8 cellular contexts compared by ENCODE assay signal in the genomic region with DNA sequence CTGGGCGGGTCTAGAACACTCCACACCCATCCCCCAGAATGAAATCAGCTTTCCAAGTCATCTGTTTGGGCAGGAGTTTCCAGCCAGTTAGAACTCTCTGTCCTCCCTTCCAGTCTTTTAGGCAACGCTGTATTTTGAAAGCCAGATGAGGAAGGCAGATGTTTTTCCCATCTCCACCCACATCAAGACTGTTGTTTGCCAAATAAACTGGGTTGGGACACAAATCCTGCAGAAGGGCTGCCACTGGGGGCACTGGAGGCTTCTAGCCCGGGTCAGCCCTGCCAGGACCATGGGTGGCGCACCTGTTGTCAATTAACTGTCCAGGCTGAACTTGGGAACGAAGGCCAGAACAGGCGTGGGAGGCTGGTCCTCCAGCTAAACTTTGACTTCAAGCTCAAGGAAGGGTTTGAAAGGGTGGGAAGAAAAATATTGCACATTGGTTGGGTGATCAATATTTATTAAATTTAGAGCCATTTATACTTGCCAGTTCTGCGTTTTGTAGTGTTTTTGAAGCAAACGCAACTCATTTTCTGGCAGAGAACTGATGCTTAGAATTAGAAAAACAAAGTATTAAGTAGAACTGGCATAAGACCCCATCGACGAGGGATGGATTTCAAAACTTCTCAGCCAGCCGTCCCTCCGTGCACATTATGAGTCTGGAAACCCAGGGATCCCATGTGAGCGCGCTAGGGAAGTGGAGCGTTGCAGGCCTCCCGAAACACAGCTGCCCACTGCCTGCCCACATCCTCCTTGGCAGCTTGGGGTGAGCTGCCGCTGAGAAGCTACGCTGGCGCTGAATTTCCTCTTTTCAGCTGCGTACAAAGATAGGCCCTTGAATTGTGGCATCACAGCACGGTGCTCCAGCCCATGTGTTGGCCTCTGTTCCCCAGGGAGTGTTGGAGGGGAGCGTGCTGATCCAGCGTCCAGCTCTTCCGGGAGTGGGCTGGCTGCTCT.
DNase-seq lines count a peak whose midpoint lies in the region; ATAC-seq and TF ChIP-seq lines count a peak whose summit lies in the region.

No MANE protein-coding gene starts in this region.

- peak; percentile 32 for TF ChIP-seq CTCF in GM12873 (IDR thresholded peaks at IDR 0.05; ENCODE audit: insufficient read depth, low read depth, low read length, missing control alignments)
- TF ChIP-seq CTCF in spleen (IDR thresholded peaks at IDR 0.05 in 8 of 11, conservative IDR thresholded peaks at IDR 0.05 in 3 of 11): no peak

- 35 to 58% (median 43%) methylated on average over 19 to 24 of the region's 24 CpGs for WGBS in spleen, 5 donors

- no peak overlapping the region for H3K27ac ChIP-seq in SJCRH30
- H3K27ac ChIP-seq in spleen: peak overlapping the region in 5 of 8 donors; percentile 4 to 69 (median 57)

- intact Hi-C loops in head of caudate nucleus (cut with DNase I) (no loop called here), spleen (cut with DNase I; ENCODE audit: low total_unique reads) (no loop called here)

- peak; percentile 34 for ATAC-seq in HG02610 (IDR thresholded peaks at IDR 0.05; ENCODE audit: unreplicated experiment)

- no peaks in the 10 kb centered on the region for H3K36me3 ChIP-seq in SJCRH30
- H3K36me3 ChIP-seq in spleen: no peaks in the 10 kb centered on the region

- TF ChIP-seq POLR2A in spleen (IDR thresholded peaks at IDR 0.05): no peak

- no peaks in the 10 kb centered on the region for H3K9me3 ChIP-seq in SJCRH30 (replicated peaks)
- H3K9me3 ChIP-seq in spleen: no peaks in the 10 kb centered on the region

- no peaks in the 10 kb centered on the region for H3K27me3 ChIP-seq in SJCRH30
- no peaks in the 10 kb centered on the region for H3K27me3 ChIP-seq in spleen (replicated peaks in 1 of 7)

- H3K4me1 ChIP-seq in SJCRH30: peaks cover 14% of the 10 kb centered on the region
- H3K4me1 ChIP-seq in spleen: peaks cover 24 to 70% (median 52%) of the 10 kb centered on the region in 6 donors

- H3K4me3 ChIP-seq in SJCRH30 (no peak overlapping the region), spleen (peak overlapping the region in 1 of 8 donors; percentile 3)

- peak; percentile 45 to 56 for DNase-seq in SJCRH30
- peak; percentile 35 to 77 (median 58) for DNase-seq in head of caudate nucleus
- DNase-seq in spleen: peak; percentile 90
- no peak for DNase-seq in COLO668 (lab: John Stamatoyannopoulos, UW; ENCODE audit: unreplicated experiment)
- no peak for DNase-seq in DMS153 (lab: John Stamatoyannopoulos, UW)
- no peak for DNase-seq in SW 1271 (lab: John Stamatoyannopoulos, UW)

Comparison
In these comparisons a context has a peak if more than half of its experiments do, and no peak if none do; other contexts are left out.
1. DNase-seq: peak in SJCRH30 (2 of 2), head of caudate nucleus (42 of 42) and spleen (single experiment); none in COLO668 (single experiment), DMS153 (single experiment) and SW 1271 (0 of 2).